ENCODE assay signal across 1 cellular context in the genomic region with DNA sequence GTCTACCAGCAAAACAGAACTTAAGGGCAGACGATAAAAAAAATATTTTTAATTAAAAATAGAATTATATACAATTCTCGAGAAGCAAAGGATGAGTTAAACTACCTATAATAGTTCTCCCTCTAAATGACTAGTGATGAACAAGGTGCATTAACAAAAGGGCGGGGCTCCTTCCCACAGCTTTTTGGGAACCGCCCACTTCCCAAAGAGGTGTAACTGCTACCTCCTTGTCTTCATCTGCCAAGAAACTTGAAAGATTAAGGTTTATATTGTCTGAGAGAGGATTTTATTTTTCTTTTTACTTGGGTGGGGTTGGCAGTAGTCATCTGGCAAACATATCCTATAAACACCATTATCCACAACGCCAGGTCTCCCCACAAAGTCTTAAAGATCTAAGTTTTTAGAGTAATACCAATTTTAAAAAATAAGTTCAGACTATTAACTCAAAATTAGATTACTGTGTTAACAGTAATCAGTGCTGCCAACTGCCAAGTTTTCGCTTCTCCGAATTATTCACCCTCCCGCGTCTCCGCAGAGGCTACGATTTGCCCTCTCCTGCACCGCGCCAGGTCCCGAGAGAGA.
TF ChIP-seq lines count a peak whose summit lies in the region.

No MANE protein-coding gene starts in this region.

TF ChIP-seq in IMR-90, 13 proteins besides CTCF, POLR2A, EP300 and RAD21:
- no peak for TF ChIP-seq RFX5 (IDR thresholded peaks at IDR 0.05; ENCODE audit: low read depth, low read length)
- TF ChIP-seq CEBPB (IDR thresholded peaks at IDR 0.05; ENCODE audit: low read depth, low read length) = no peak
- no peak for TF ChIP-seq MAZ (IDR thresholded peaks at IDR 0.05; ENCODE audit: borderline replicate concordance, low read depth, low read length)
- TF ChIP-seq SMC3 (IDR thresholded peaks at IDR 0.05; ENCODE audit: low read depth, low read length) = no peak
